Comparison of ENCODE assay signal across 2 cellular contexts in the genomic region with DNA sequence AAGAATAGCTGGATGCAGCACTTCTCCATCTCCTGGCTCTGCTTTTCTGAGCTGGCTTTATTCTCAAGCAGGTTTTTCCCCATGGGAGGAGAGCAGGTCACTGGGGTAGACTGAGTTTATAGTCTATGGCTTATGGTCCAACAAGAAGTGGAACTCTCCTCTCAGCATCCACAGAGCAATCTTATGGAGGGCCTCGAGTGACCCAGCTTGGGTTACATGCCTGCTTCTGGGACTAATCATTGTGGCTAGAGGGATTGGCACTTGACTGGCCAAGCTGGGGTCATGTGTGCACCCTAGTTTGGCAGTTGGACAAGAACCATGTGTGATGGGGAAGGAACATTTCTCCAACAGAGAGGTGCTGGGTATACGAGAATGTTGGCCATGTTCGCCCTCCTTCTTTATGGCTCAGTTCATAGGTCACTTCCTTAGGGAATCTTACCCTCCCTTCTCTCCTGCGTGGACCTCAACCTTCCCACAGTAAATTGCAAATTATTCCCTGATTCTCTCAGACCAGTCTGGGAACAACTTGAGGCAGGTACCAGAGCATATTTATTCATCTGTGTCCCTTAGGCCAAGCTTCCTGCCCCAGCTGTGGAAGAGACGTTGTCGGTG.
TF ChIP-seq lines count a peak whose summit lies in the region.

No MANE protein-coding gene starts in this region.

TF ChIP-seq in SK-N-SH treated with all-trans-retinoic acid at 6 μM for 48 hours, 23 proteins besides CTCF, POLR2A, EP300 and RAD21:
- TF ChIP-seq, protein P1, sequence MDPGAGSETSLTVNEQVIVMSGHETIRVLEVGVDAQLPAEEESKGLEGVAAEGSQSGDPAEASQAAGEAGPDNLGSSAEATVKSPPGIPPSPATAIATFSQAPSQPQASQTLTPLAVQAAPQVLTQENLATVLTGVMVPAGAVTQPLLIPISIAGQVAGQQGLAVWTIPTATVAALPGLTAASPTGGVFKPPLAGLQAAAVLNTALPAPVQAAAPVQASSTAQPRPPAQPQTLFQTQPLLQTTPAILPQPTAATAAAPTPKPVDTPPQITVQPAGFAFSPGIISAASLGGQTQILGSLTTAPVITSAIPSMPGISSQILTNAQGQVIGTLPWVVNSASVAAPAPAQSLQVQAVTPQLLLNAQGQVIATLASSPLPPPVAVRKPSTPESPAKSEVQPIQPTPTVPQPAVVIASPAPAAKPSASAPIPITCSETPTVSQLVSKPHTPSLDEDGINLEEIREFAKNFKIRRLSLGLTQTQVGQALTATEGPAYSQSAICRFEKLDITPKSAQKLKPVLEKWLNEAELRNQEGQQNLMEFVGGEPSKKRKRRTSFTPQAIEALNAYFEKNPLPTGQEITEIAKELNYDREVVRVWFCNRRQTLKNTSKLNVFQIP (CRISPR knock-in tag; IDR thresholded peaks at IDR 0.05; ENCODE audit: borderline replicate concordance, low read depth) = no peak
- TF ChIP-seq, protein P2, sequence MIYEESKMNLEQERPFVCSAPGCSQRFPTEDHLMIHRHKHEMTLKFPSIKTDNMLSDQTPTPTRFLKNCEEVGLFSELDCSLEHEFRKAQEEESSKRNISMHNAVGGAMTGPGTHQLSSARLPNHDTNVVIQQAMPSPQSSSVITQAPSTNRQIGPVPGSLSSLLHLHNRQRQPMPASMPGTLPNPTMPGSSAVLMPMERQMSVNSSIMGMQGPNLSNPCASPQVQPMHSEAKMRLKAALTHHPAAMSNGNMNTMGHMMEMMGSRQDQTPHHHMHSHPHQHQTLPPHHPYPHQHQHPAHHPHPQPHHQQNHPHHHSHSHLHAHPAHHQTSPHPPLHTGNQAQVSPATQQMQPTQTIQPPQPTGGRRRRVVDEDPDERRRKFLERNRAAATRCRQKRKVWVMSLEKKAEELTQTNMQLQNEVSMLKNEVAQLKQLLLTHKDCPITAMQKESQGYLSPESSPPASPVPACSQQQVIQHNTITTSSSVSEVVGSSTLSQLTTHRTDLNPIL (CRISPR knock-in tag; IDR thresholded peaks at IDR 0.05; ENCODE audit: low read depth) = no peak
- TF ChIP-seq GLIS3 (CRISPR knock-in tag; IDR thresholded peaks at IDR 0.05) (no peak), ZFP3 (CRISPR knock-in tag; IDR thresholded peaks at IDR 0.05) (no peak), CSDC2 (CRISPR knock-in tag; IDR thresholded peaks at IDR 0.05) (no peak)

TF ChIP-seq in SK-N-SH, 30 proteins besides CTCF, POLR2A, EP300 and RAD21:
- no peak for TF ChIP-seq SMC3 (IDR thresholded peaks at IDR 0.05; ENCODE audit: low read depth, low read length)
- no peak for TF ChIP-seq MXI1 (IDR thresholded peaks at IDR 0.05; ENCODE audit: low read depth, low read length)
- no peak for TF ChIP-seq YY1 (IDR thresholded peaks at IDR 0.05; ENCODE audit: low read depth)
- no peak for TF ChIP-seq GABPA (IDR thresholded peaks at IDR 0.05; ENCODE audit: low read depth)
- no peak for TF ChIP-seq ELF1 (IDR thresholded peaks at IDR 0.05)
- TF ChIP-seq, protein P3, sequence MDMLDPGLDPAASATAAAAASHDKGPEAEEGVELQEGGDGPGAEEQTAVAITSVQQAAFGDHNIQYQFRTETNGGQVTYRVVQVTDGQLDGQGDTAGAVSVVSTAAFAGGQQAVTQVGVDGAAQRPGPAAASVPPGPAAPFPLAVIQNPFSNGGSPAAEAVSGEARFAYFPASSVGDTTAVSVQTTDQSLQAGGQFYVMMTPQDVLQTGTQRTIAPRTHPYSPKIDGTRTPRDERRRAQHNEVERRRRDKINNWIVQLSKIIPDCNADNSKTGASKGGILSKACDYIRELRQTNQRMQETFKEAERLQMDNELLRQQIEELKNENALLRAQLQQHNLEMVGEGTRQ (IDR thresholded peaks at IDR 0.05; ENCODE audit: borderline replicate concordance, low read depth, low read length) = no peak
- no peak for TF ChIP-seq EZH2phosphoT487 (IDR thresholded peaks at IDR 0.05; ENCODE audit: borderline replicate concordance, low read depth)
- TF ChIP-seq NFIC (IDR thresholded peaks at IDR 0.05; ENCODE audit: borderline replicate concordance) = no peak
